ENCODE assay signal across 14 cellular contexts in genomic region chr9:34540826-34541225, GRCh38. TPM values are rescaled to one million over a fixed set of nuclear protein-coding genes. Genes with fewer than 3 reads are reported as not detected.
DNase-seq lines count a peak whose midpoint lies in the region; ATAC-seq, FAIRE-seq and TF ChIP-seq lines count a peak whose summit lies in the region.
"Had no signal": no experiment of that assay in that cellular context is flagged by ENCODE, and none has a peak within 500 bp of the region (broad histone marks: within the 10 kb centered on the region; RNA-seq: fewer than 3 reads in every experiment).

No MANE protein-coding gene starts in this region.

- H3K9me2 ChIP-seq in SK-N-SH = no peaks in the 10 kb centered on the region

- TF ChIP-seq EP300 in HepG2 (IDR thresholded peaks at IDR 0.05; ENCODE audit: low read depth in 2 of 2, low read length in 2 of 2) (no peak), HepG2 (CRISPR knock-in tag; IDR thresholded peaks at IDR 0.05; ENCODE audit: borderline replicate concordance) (no peak), SK-N-SH (IDR thresholded peaks at IDR 0.05; ENCODE audit: borderline replicate concordance in 1 of 2, low read depth in 1 of 2, low read length in 1 of 2) (no peak)

- ATAC-seq in right lobe of liver = peak in 3 of 4 donors; percentile 19 to 58 (median 54)
- ATAC-seq in HepG2 = no peak
- ATAC-seq in HG03442 (IDR thresholded peaks at IDR 0.05; ENCODE audit: unreplicated experiment) = no peak

- no peaks in the 10 kb centered on the region for H3F3A ChIP-seq in SK-N-SH (replicated peaks; ENCODE audit: insufficient read depth)

- no peak for TF ChIP-seq CTCF in right lobe of liver (IDR thresholded peaks at IDR 0.05)
- no peak for TF ChIP-seq CTCF in HepG2 (CRISPR knock-in tag; IDR thresholded peaks at IDR 0.05)
- no peak for TF ChIP-seq CTCF in SK-N-SH (IDR thresholded peaks at IDR 0.05)
- TF ChIP-seq CTCF in fibroblast of pulmonary artery (IDR thresholded peaks at IDR 0.05; ENCODE audit: low read length, missing control alignments) = peak; percentile 4

- H3K9ac ChIP-seq in HepG2 (ENCODE audit: insufficient read depth, low read depth, low read length) (no peak overlapping the region), SK-N-SH (no peak overlapping the region)

- no peak for DNase-seq in right lobe of liver
- DNase-seq in HepG2 (ENCODE audit: low spot score) = no peak
- DNase-seq in SK-N-SH = peak; percentile 10
- DNase-seq in fibroblast of pulmonary artery (ENCODE audit: low read depth) = peak; percentile 73
- DNase-seq in activated CD4-positive, CD25-positive, alpha-beta regulatory T cell treated with anti-CD3 and anti-CD28 coated beads, Interleukin-2, amount 50 U/mL, for 72 hours = no peak
- DNase-seq in superior temporal gyrus (ENCODE audit: extremely low spot score) = no peak
- no peak for DNase-seq in DMS153 (lab: John Stamatoyannopoulos, UW)
- DNase-seq: AML-193, GDM1 had no signal

- no peak overlapping the region for H3K27ac ChIP-seq in right lobe of liver
- H3K27ac ChIP-seq in HepG2 (ENCODE audit: extremely low read length, insufficient read depth, low read length) = no peak overlapping the region
- H3K27ac ChIP-seq in SK-N-SH (ENCODE audit: low read depth in 2 of 2, low read length in 1 of 2) = no peak overlapping the region; a peak in 1 of 4 replicates
- H3K27ac ChIP-seq: cardiac muscle cell, vagina had no signal

- 60% methylated on average over 2 of the region's 2 CpGs for WGBS in right lobe of liver (ENCODE audit: insufficient coverage, low coverage, low lambda C conversion rate, missing lambda C conversion rate)
- 25% methylated on average over 2 of the region's 2 CpGs for WGBS in HepG2 (ENCODE audit: low lambda C conversion rate)
- 43% methylated on average over 2 of the region's 2 CpGs for WGBS in SK-N-SH (ENCODE audit: low lambda C conversion rate)

- H3K4me2 ChIP-seq in HepG2 (ENCODE audit: low read depth, low read length) = no peak overlapping the region
- no peak overlapping the region for H3K4me2 ChIP-seq in SK-N-SH

- H3K79me2 ChIP-seq in HepG2 (ENCODE audit: insufficient read depth, low read length) (no peaks in the 10 kb centered on the region), SK-N-SH (ENCODE audit: insufficient read depth) (no peaks in the 10 kb centered on the region)

- H3K4me3 ChIP-seq in right lobe of liver = no peak overlapping the region
- H3K4me3 ChIP-seq in HepG2 (replicated peaks in 1 of 3; ENCODE audit: insufficient read depth in 1 of 3, low read depth in 2 of 3, low read length in 3 of 3) = no peak overlapping the region
- H3K4me3 ChIP-seq in SK-N-SH (ENCODE audit: low read depth in 2 of 2, low read length in 1 of 2) = no peak overlapping the region
- no peak overlapping the region for H3K4me3 ChIP-seq in fibroblast of pulmonary artery (replicated peaks; ENCODE audit: low read depth, low read length)
- H3K4me3 ChIP-seq: cardiac muscle cell, vagina had no signal

- H3K9me3 ChIP-seq in right lobe of liver = no peaks in the 10 kb centered on the region
- no peaks in the 10 kb centered on the region for H3K9me3 ChIP-seq in HepG2 (ENCODE audit: low read length)
- no peaks in the 10 kb centered on the region for H3K9me3 ChIP-seq in SK-N-SH
- H3K9me3 ChIP-seq: vagina had no signal

- no peak overlapping the region for H2AFZ ChIP-seq in HepG2 (ENCODE audit: low read length)
- H2AFZ ChIP-seq in SK-N-SH (ENCODE audit: low read depth) = no peak overlapping the region

- H3K27me3 ChIP-seq in right lobe of liver (no peaks in the 10 kb centered on the region), HepG2 (ENCODE audit: control insufficient read depth in 1 of 2, insufficient read depth in 2 of 2, low read length in 2 of 2) (peaks cover 2 to 14% of the 10 kb centered on the region in 2 experiments; a peak in 3 of 5 replicates), SK-N-SH (ENCODE audit: insufficient read depth) (peaks cover 6% of the 10 kb centered on the region; the same call in 1 of the 2 replicates)
- H3K27me3 ChIP-seq: cardiac muscle cell, vagina had no signal

- intact Hi-C loops in right lobe of liver (cut with DNase I) (no loop called here), HepG2 (cut with micrococcal nuclease; ENCODE audit: unreplicated experiment) (no loop called here)

- TF ChIP-seq POLR2A in right lobe of liver (IDR thresholded peaks at IDR 0.05) (no peak), HepG2 (IDR thresholded peaks at IDR 0.05; ENCODE audit: insufficient read depth in 1 of 2, low read depth in 2 of 2, low read length in 2 of 2) (no peak)

- no peaks in the 10 kb centered on the region for H4K20me1 ChIP-seq in HepG2 (ENCODE audit: insufficient read depth, low read length)
- no peaks in the 10 kb centered on the region for H4K20me1 ChIP-seq in SK-N-SH (ENCODE audit: insufficient read depth)

- POLR2A ChIA-PET in HepG2 (lab: Yijun Ruan, JAX) = no interaction called here
- POLR2A ChIA-PET in SK-N-SH (lab: Yijun Ruan, JAX) = no interaction called here

- CTCF ChIA-PET in HepG2 (lab: Yijun Ruan, JAX; ENCODE audit: low intra/inter-chr PET ratio, low total read pairs) = no interaction called here
- CTCF ChIA-PET in SK-N-SH (lab: Yijun Ruan, JAX) = interaction anchor here (0.6 to 2.0 kb wide), 4 partner anchors 50 to 137 kb away, joined by 3 to 9 read pairs (median 4); no protein-coding TSS in a partner anchor

- no peak for FAIRE-seq in HepG2 (lab: Jason Lieb, UNC)

- TF ChIP-seq RAD21 in HepG2 (CRISPR knock-in tag; IDR thresholded peaks at IDR 0.05) (no peak), SK-N-SH (IDR thresholded peaks at IDR 0.05; ENCODE audit: low read length) (no peak)

- H3K4me1 ChIP-seq in right lobe of liver (peaks cover 0 to 17% (median 8%) of the 10 kb centered on the region in 4 donors), HepG2 (ENCODE audit: insufficient read depth, low read length) (peaks cover 18% of the 10 kb centered on the region), SK-N-SH (ENCODE audit: control insufficient read depth in 1 of 2, insufficient read depth in 2 of 2, low read depth in 1 of 2, low read length in 1 of 2) (peaks cover 0 to 6% of the 10 kb centered on the region in 2 experiments; a peak in 1 of 4 replicates)
- H3K4me1 ChIP-seq: vagina had no signal

- BruUV-seq in HepG2 (replicated peaks; lab: Mats Ljungman, UMichigan) = no TSS peak

- H3K36me3 ChIP-seq in right lobe of liver (no peaks in the 10 kb centered on the region), HepG2 (replicated peaks in 1 of 2; ENCODE audit: control insufficient read depth in 1 of 2, insufficient read depth in 2 of 2, low read length in 2 of 2) (no peaks in the 10 kb centered on the region), SK-N-SH (replicated peaks in 1 of 2; ENCODE audit: control insufficient read depth in 1 of 2, insufficient read depth in 2 of 2, low read length in 1 of 2) (no peaks in the 10 kb centered on the region)
- H3K36me3 ChIP-seq: cardiac muscle cell, vagina had no signal

- in situ Hi-C loops in HepG2 (cut with HindIII; ENCODE audit: extremely low pct_ligation_motif_present, low pct_unique_long_range_greater_than_20kb) = no loop called here

RNA-seq across cellular contexts. Expression of gene ENHO, which starts 18.0 kb away (rescaled TPM):
- total RNA-seq in right lobe of liver (1 to 10 TPM; 1.5 to 2.7 (median 2.1) TPM), HepG2 (2016; rRNA removed; fragmentation: Illumina TruSeq; extraction: Trizol) (0.51 and 0.60 TPM in 2 replicates)
- 3.5 and 4.0 TPM in 2 replicates for total RNA-seq in HepG2 (2016; cell fraction: cytosol; rRNA removed; fragmentation: Illumina TruSeq; extraction: Trizol; ENCODE audit: low read depth)
- 0.64 and 0.91 TPM in 2 replicates for total RNA-seq in HepG2 (2016; cell fraction: insoluble cytoplasmic fraction; rRNA removed; fragmentation: Illumina TruSeq; extraction: Trizol)
- 2.4 and 2.5 TPM in 2 replicates for total RNA-seq in HepG2 (2016; cell fraction: membrane; rRNA removed; fragmentation: Illumina TruSeq; extraction: Trizol)
- total RNA-seq in HepG2 (2016; cell fraction: nucleus; rRNA removed; fragmentation: Illumina TruSeq; extraction: Trizol) = 0.47 TPM in 1 of 2 replicates, not detected in the other
- polyA plus RNA-seq in HepG2 (2011; rRNA removed) (0.08 TPM in 1 of 2 replicates, not detected in the other), SK-N-SH (2012; rRNA removed) (1.2 and 1.5 TPM in 2 replicates)
- polyA plus RNA-seq in HepG2 (2011; cell fraction: cytosol; rRNA removed) = 0.07 TPM in 1 of 2 replicates, not detected in the other
- not detected in 2 replicates for polyA plus RNA-seq in HepG2 (2011; cell fraction: nucleus; rRNA removed)
- polyA plus RNA-seq in HepG2 (2012) = not detected in 2 replicates
- 5.9 and 6.4 TPM in 2 replicates for polyA plus RNA-seq in HepG2 (2016; cell fraction: cytosol; fragmentation: Illumina TruSeq; extraction: Trizol; ENCODE audit: low read depth)
- 0.51 and 0.62 TPM in 2 replicates for polyA plus RNA-seq in HepG2 (2016; cell fraction: insoluble cytoplasmic fraction; fragmentation: Illumina TruSeq; extraction: Trizol; ENCODE audit: low read depth)
- 3.4 and 3.8 TPM in 2 replicates for polyA plus RNA-seq in HepG2 (2016; cell fraction: membrane; fragmentation: Illumina TruSeq; extraction: Trizol; ENCODE audit: low read depth)
- polyA plus RNA-seq in HepG2 (2016; cell fraction: nucleus; fragmentation: Illumina TruSeq; extraction: Trizol; ENCODE audit: insufficient read depth, low read depth) = 0.77 TPM in 1 of 2 replicates, not detected in the other
- polyA minus RNA-seq in HepG2 (2011; rRNA and poly(A)+ RNA removed; ENCODE audit: low replicate concordance) = not detected in 2 replicates
- not detected in 2 replicates for polyA minus RNA-seq in HepG2 (2011; cell fraction: cytosol; rRNA and poly(A)+ RNA removed)
- not detected in 2 replicates for polyA minus RNA-seq in HepG2 (2011; cell fraction: nucleus; rRNA and poly(A)+ RNA removed)
- 0.44 and 1.2 TPM in 2 replicates for polyA plus RNA-seq in SK-N-SH (2012; cell fraction: cytosol; rRNA removed)
- polyA plus RNA-seq in SK-N-SH (2012; cell fraction: nucleus; rRNA removed) = 0.18 and 1.0 TPM in 2 replicates
- total RNA-seq: omental fat pad, vagina had no signal

RNA-seq across cellular contexts. Expression of gene CNTFR, which starts 48.7 kb away (rescaled TPM):
- total RNA-seq in right lobe of liver = 10 to 100 TPM in 1 of 6 experiments, 1 to 10 TPM in 4, under 1 TPM in 1; 0.71 to 12.5 (median 3.4) TPM
- total RNA-seq in HepG2 (2016; rRNA removed; fragmentation: Illumina TruSeq; extraction: Trizol) = not detected in 2 replicates
- not detected in 2 replicates for total RNA-seq in HepG2 (2016; cell fraction: cytosol; rRNA removed; fragmentation: Illumina TruSeq; extraction: Trizol; ENCODE audit: low read depth)
- not detected in 2 replicates for total RNA-seq in HepG2 (2016; cell fraction: insoluble cytoplasmic fraction; rRNA removed; fragmentation: Illumina TruSeq; extraction: Trizol)
- not detected in 2 replicates for total RNA-seq in HepG2 (2016; cell fraction: membrane; rRNA removed; fragmentation: Illumina TruSeq; extraction: Trizol)
- not detected in 2 replicates for total RNA-seq in HepG2 (2016; cell fraction: nucleus; rRNA removed; fragmentation: Illumina TruSeq; extraction: Trizol)
- polyA plus RNA-seq in HepG2 (2011; rRNA removed) = not detected in 2 replicates
- polyA plus RNA-seq in HepG2 (2011; cell fraction: cytosol; rRNA removed) = not detected in 2 replicates
- not detected in 2 replicates for polyA plus RNA-seq in HepG2 (2011; cell fraction: nucleus; rRNA removed)
- polyA plus RNA-seq in HepG2 (2012) = not detected in 2 replicates
- polyA plus RNA-seq in HepG2 (2016; cell fraction: cytosol; fragmentation: Illumina TruSeq; extraction: Trizol; ENCODE audit: low read depth) = not detected in 2 replicates
- not detected in 2 replicates for polyA plus RNA-seq in HepG2 (2016; cell fraction: insoluble cytoplasmic fraction; fragmentation: Illumina TruSeq; extraction: Trizol; ENCODE audit: low read depth)
- polyA plus RNA-seq in HepG2 (2016; cell fraction: membrane; fragmentation: Illumina TruSeq; extraction: Trizol; ENCODE audit: low read depth) = not detected in 2 replicates
- not detected in 2 replicates for polyA plus RNA-seq in HepG2 (2016; cell fraction: nucleus; fragmentation: Illumina TruSeq; extraction: Trizol; ENCODE audit: insufficient read depth, low read depth)
- 0.34 TPM in 1 of 2 replicates, not detected in the other for polyA minus RNA-seq in HepG2 (2011; rRNA and poly(A)+ RNA removed; ENCODE audit: low replicate concordance)
- not detected in 2 replicates for polyA minus RNA-seq in HepG2 (2011; cell fraction: cytosol; rRNA and poly(A)+ RNA removed)
- not detected in 2 replicates for polyA minus RNA-seq in HepG2 (2011; cell fraction: nucleus; rRNA and poly(A)+ RNA removed)
- polyA plus RNA-seq in SK-N-SH (2012; rRNA removed) = 1.8 and 3.7 TPM in 2 replicates
- 2.5 and 5.0 TPM in 2 replicates for polyA plus RNA-seq in SK-N-SH (2012; cell fraction: cytosol; rRNA removed)
- 1.2 and 2.3 TPM in 2 replicates for polyA plus RNA-seq in SK-N-SH (2012; cell fraction: nucleus; rRNA removed)
- total RNA-seq: T-helper 1 cell treated with Interleukin-12 subunit alpha and Interleukin-12 subunit beta and Interleukin-4 antibody, amounts not matched to agents 30 ng/mL and 1 ng/mL, for 36 hours had no signal

Comparison
In these comparisons a context has a peak if more than half of its experiments do, and no peak if none do; other contexts are left out.
1. ATAC-seq: peak in right lobe of liver (3 of 4); none in HepG2 (single experiment) and HG03442 (single experiment).
2. DNase-seq: peak in SK-N-SH (single experiment) and fibroblast of pulmonary artery (single experiment); none in right lobe of liver (0 of 3), HepG2 (single experiment), activated CD4-positive, CD25-positive, alpha-beta regulatory T cell treated with anti-CD3 and anti-CD28 coated beads, Interleukin-2, amount 50 U/mL, for 72 hours (single experiment), superior temporal gyrus (single experiment) and DMS153 (single experiment).